ENCODE assay signal across 8 cellular contexts in the genomic region with DNA sequence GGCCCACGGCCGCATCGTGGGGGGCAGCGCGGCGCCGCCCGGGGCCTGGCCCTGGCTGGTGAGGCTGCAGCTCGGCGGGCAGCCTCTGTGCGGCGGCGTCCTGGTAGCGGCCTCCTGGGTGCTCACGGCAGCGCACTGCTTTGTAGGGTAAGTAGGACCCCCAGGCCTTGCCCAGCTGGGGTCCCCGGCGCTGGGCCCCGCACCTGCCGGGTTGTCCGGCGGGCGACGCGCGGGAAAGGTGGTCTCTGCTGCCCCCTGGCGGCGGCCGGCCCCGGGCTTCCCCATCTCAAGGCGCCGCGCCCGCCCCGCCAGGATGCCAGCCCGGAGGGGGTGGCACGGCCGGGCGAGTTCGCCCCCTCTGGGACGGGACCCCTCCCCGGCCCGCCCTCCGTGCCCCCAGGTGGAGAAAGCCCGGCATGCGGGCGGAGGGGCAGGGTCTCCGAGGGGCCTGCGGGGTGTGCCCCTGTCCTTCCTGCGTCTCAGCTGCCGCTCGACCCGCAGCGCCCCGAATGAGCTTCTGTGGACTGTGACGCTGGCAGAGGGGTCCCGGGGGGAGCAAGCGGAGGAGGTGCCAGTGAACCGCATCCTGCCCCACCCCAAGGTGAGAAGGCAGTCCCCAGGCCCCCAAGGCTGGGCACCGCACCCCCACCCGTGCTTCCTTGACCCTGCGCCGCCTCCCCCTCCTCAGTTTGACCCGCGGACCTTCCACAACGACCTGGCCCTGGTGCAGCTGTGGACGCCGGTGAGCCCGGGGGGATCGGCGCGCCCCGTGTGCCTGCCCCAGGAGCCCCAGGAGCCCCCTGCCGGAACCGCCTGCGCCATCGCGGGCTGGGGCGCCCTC. TPM values are rescaled to one million over a fixed set of nuclear protein-coding genes. Genes with fewer than 3 reads are reported as not detected.
A peak's percentile ranks its signal among the peaks of the same experiment; 100 is the strongest.
DNase-seq lines count a peak whose midpoint lies in the region; ATAC-seq and TF ChIP-seq lines count a peak whose summit lies in the region.

No MANE protein-coding gene starts in this region.

- H3K36me3 ChIP-seq in right atrium auricular region: no peaks in the 10 kb centered on the region

- H3K4me1 ChIP-seq in right atrium auricular region: peaks cover 0 to 47% of the 10 kb centered on the region in 2 donors

- peak; percentile 94 to 97 for TF ChIP-seq CTCF in right atrium auricular region (IDR thresholded peaks at IDR 0.05)

- no peak overlapping the region for H3K4me3 Mint-ChIP-seq in activated naive CD4-positive, alpha-beta T cell treated with anti-CD3 and anti-CD28 coated beads for 36 hours

- no peak overlapping the region for H3K27ac ChIP-seq in right atrium auricular region

- peaks cover 39% of the 10 kb centered on the region for H3K27me3 Mint-ChIP-seq in activated naive CD4-positive, alpha-beta T cell treated with anti-CD3 and anti-CD28 coated beads for 36 hours (ENCODE audit: low read depth)

- CTCF ChIA-PET in activated naive CD4-positive, alpha-beta T cell treated with anti-CD3 and anti-CD28 coated beads for 36 hours (lab: Charles Lee): interaction anchor here (1.0 to 5.5 kb wide), 6 partner anchors 10 to 85 kb away, joined by 3 to 27 read pairs (median 4); no protein-coding TSS in a partner anchor

- peak; percentile 54 for DNase-seq in NCI-H2196 (lab: John Stamatoyannopoulos, UW; ENCODE audit: unreplicated experiment)
- no peak for DNase-seq in NCI-H2196 treated with DMSO at 0.1 percent for 48 hours (lab: John Stamatoyannopoulos, UW; ENCODE audit: unreplicated experiment)
- DNase-seq in RPMI8226: peak; percentile 54
- DNase-seq in activated naive CD4-positive, alpha-beta T cell treated with anti-CD3 and anti-CD28 coated beads for 36 hours: peak; percentile 63
- DNase-seq in right atrium auricular region (ENCODE audit: low spot score): no peak
- peak; percentile 31 to 62 for DNase-seq in stimulated activated CD4-positive, alpha-beta T cell treated with anti-CD3 and anti-CD28 coated beads, Interleukin-12 subunit alpha, Interleukin-12 subunit beta, amount 100 ng/mL, for 24 hours (ENCODE audit: low read depth in 2 of 2)
- no peak for DNase-seq in SW480 (ENCODE audit: low spot score)

- no peaks in the 10 kb centered on the region for H3K9me3 Mint-ChIP-seq in activated naive CD4-positive, alpha-beta T cell treated with anti-CD3 and anti-CD28 coated beads for 36 hours

- H3K9me3 ChIP-seq in right atrium auricular region: no peaks in the 10 kb centered on the region

- no peaks in the 10 kb centered on the region for H3K36me3 Mint-ChIP-seq in activated naive CD4-positive, alpha-beta T cell treated with anti-CD3 and anti-CD28 coated beads for 36 hours (ENCODE audit: low read depth)

- H3K4me3 ChIP-seq in right atrium auricular region: peak overlapping the region; percentile 10 to 30

- H3K27ac Mint-ChIP-seq in activated naive CD4-positive, alpha-beta T cell treated with anti-CD3 and anti-CD28 coated beads for 36 hours: no peak overlapping the region

- intact Hi-C loops in activated naive CD4-positive, alpha-beta T cell treated with anti-CD3 and anti-CD28 coated beads for 36 hours (cut with micrococcal nuclease): loop anchor here (1.0 to 10.0 kb wide), 3 partner anchors 78 to 597 kb away; a partner anchor contains a TSS

- H3K4me1 Mint-ChIP-seq in activated naive CD4-positive, alpha-beta T cell treated with anti-CD3 and anti-CD28 coated beads for 36 hours (ENCODE audit: low read depth): peaks cover 13% of the 10 kb centered on the region

- no peak for ATAC-seq in HG02970 (IDR thresholded peaks at IDR 0.05; ENCODE audit: low FRiP score, unreplicated experiment)

- H3K27me3 ChIP-seq in right atrium auricular region: peaks cover 0 to 20% of the 10 kb centered on the region in 2 donors

RNA-seq across cellular contexts. Expression of a gene that starts 2.0 kb away (rescaled TPM):
- not detected for total RNA-seq in activated naive CD4-positive, alpha-beta T cell treated with anti-CD3 and anti-CD28 coated beads for 36 hours
- total RNA-seq in right atrium auricular region: under 1 TPM in 1 of 2 donors, not detected in 1; 0.20 TPM

RNA-seq across cellular contexts. Expression of a gene that starts 3.7 kb away (rescaled TPM):
- total RNA-seq in activated naive CD4-positive, alpha-beta T cell treated with anti-CD3 and anti-CD28 coated beads for 36 hours: not detected
- under 1 TPM in 1 of 2 donors, not detected in 1; 0.19 TPM for total RNA-seq in right atrium auricular region

RNA-seq across cellular contexts. Expression of a gene that starts 17.3 kb away (rescaled TPM):
- not detected for total RNA-seq in activated naive CD4-positive, alpha-beta T cell treated with anti-CD3 and anti-CD28 coated beads for 36 hours
- not detected for total RNA-seq in right atrium auricular region

RNA-seq across cellular contexts. Expression of a gene that starts 28.1 kb away (rescaled TPM):
- total RNA-seq in activated naive CD4-positive, alpha-beta T cell treated with anti-CD3 and anti-CD28 coated beads for 36 hours: 1 to 10 TPM; 7.7 to 8.3 TPM
- total RNA-seq in right atrium auricular region: 1 to 10 TPM; 1.7 to 2.0 TPM

RNA-seq across cellular contexts. Expression of a gene that starts 28.3 kb away (rescaled TPM):
- 10 to 100 TPM; 46.6 to 54.1 TPM for total RNA-seq in activated naive CD4-positive, alpha-beta T cell treated with anti-CD3 and anti-CD28 coated beads for 36 hours
- total RNA-seq in right atrium auricular region: 10 to 100 TPM; 23.3 to 23.4 TPM

Comparison
In these comparisons a context has a peak if more than half of its experiments do, and no peak if none do; other contexts are left out.
1. DNase-seq: peak in NCI-H2196 (single experiment), RPMI8226 (single experiment), activated naive CD4-positive, alpha-beta T cell treated with anti-CD3 and anti-CD28 coated beads for 36 hours (single experiment) and stimulated activated CD4-positive, alpha-beta T cell treated with anti-CD3 and anti-CD28 coated beads, Interleukin-12 subunit alpha, Interleukin-12 subunit beta, amount 100 ng/mL, for 24 hours (2 of 2); none in NCI-H2196 treated with DMSO at 0.1 percent for 48 hours (single experiment), right atrium auricular region (single experiment) and SW480 (single experiment).